ENCODE assay signal across 17 cellular contexts in the genomic region with DNA sequence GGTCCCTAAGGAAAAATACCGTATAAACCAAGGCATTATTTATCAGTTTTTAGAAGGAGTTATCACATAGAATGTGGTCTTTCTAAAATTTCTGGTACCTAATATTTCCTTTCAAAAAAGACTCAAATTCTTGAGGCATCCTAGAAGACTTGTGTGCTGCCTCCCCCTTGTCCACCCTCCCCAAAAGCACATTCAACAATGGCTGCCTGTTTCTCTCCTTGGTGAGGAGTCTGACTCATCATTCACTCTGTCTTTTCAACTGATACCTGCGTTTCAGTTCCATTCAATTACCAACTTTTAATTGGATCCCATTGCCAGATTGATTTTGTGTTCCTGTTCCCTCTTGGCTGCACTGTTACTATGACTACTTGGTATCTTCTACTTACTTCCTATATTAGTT.
DNase-seq lines count a peak whose midpoint lies in the region; ATAC-seq, FAIRE-seq and TF ChIP-seq lines count a peak whose summit lies in the region.
"Had no signal": no experiment of that assay in that cellular context is flagged by ENCODE, and none has a peak within 500 bp of the region (broad histone marks: within the 10 kb centered on the region; RNA-seq: fewer than 3 reads in every experiment).

No MANE protein-coding gene starts in this region.

- H3T11ph ChIP-seq in H9 (ENCODE audit: low read length), result no peak overlapping the region

- no peak for TF ChIP-seq RAD21 in GM12878 (IDR thresholded peaks at IDR 0.05; ENCODE audit: insufficient read depth, low read depth, low read length)

- H3K23me2 ChIP-seq in H9 (ENCODE audit: insufficient read length, low read depth, low read length, poor library complexity, severe bottlenecking), result no peaks in the 10 kb centered on the region

- BruUV-seq in GM12878 (replicated peaks; lab: Mats Ljungman, UMichigan), result no TSS peak

- H2AK5ac ChIP-seq in H9 (ENCODE audit: insufficient read length, low read length), result no peak overlapping the region

- H2AFZ ChIP-seq in H9 (ENCODE audit: low read length), result no peak overlapping the region
- no peak overlapping the region for H2AFZ ChIP-seq in GM12878 (ENCODE audit: control insufficient read depth, low read depth, low read length)

- TF ChIP-seq POLR2A in GM12878 (IDR thresholded peaks at IDR 0.05; ENCODE audit: low read depth, low read length), result no peak

- SMC1A ChIA-PET in GM12878 (lab: Charles Lee; ENCODE audit: uncharacterized antibody, unreplicated experiment), result interaction anchor here (0.8 to 3.0 kb wide), 7 partner anchors 9 to 211 kb away, joined by 3 to 18 read pairs (median 3); no protein-coding TSS in a partner anchor

- ATAC-seq in GM12878 (peak; percentile 45), GM19397 (IDR thresholded peaks at IDR 0.05; ENCODE audit: unreplicated experiment) (no peak)
- no peak for ATAC-seq in stimulated activated effector memory CD8-positive, alpha-beta T cell treated with anti-CD3 and anti-CD28 coated beads, Interleukin-12 subunit alpha, Interleukin-12 subunit beta, amount 100 ng/mL, for 72 hours

- intact Hi-C loops in activated naive CD4-positive, alpha-beta T cell treated with anti-CD3 and anti-CD28 coated beads for 36 hours (cut with micrococcal nuclease), result no loop called here
- intact Hi-C loops in GM12878 (cut with micrococcal nuclease; ENCODE audit: unreplicated experiment), result no loop called here

- H4K5ac ChIP-seq in H9 (ENCODE audit: insufficient read length, low read depth, low read length), result no peak overlapping the region

- no peak overlapping the region for H3K56ac ChIP-seq in H9 (ENCODE audit: insufficient read length, low read depth, low read length)

- peaks cover 1% of the 10 kb centered on the region; the same call in 1 of the 2 replicates for H3K79me2 ChIP-seq in H9 (ENCODE audit: insufficient read depth, low read length)
- H3K79me2 ChIP-seq in GM12878 (ENCODE audit: control insufficient read depth, insufficient read depth, low read length), result peaks cover 33% of the 10 kb centered on the region

- TF ChIP-seq CTCF in H9 (conservative IDR thresholded peaks at IDR 0.05), result no peak
- no peak for TF ChIP-seq CTCF in GM12878 (IDR thresholded peaks at IDR 0.05 in 2 of 3, conservative IDR thresholded peaks at IDR 0.05 in 1 of 3; ENCODE audit: control insufficient read depth in 2 of 3, extremely low read depth in 1 of 3, insufficient read depth in 1 of 3, low read depth in 3 of 3, low read length in 3 of 3)

- H3K14ac ChIP-seq in H9 (ENCODE audit: insufficient read depth, low read length), result no peak overlapping the region

- peak overlapping the region; percentile 60 for H3K27ac Mint-ChIP-seq in activated naive CD4-positive, alpha-beta T cell treated with anti-CD3 and anti-CD28 coated beads for 36 hours
- H3K27ac Mint-ChIP-seq in activated naive CD4-positive, alpha-beta T cell treated with anti-CD3 and anti-CD28 coated beads, Interleukin-2, amount 10 ng/mL, durations not matched to agents 7 days and 5 days, result no peak overlapping the region
- H3K27ac Mint-ChIP-seq in H9, result peak overlapping the region in 2 of 3 experiments; percentile 66 to 90; a peak in 5 of 7 replicates
- H3K27ac Mint-ChIP-seq in stimulated activated effector memory CD8-positive, alpha-beta T cell treated with anti-CD3 and anti-CD28 coated beads, Interleukin-12 subunit alpha, Interleukin-12 subunit beta, amount 100 ng/mL, for 72 hours, result peak overlapping the region; percentile 57

- H3K4me3 ChIP-seq in GM12878, result no peak overlapping the region
- H3K4me3 ChIP-seq: stomach had no signal

- no peak overlapping the region for H4K8ac ChIP-seq in H9 (replicated peaks; ENCODE audit: insufficient read length, low read depth, low read length)

- H3K36me3 Mint-ChIP-seq in activated naive CD4-positive, alpha-beta T cell treated with anti-CD3 and anti-CD28 coated beads for 36 hours (ENCODE audit: low read depth), result peaks cover 49% of the 10 kb centered on the region
- H3K36me3 Mint-ChIP-seq in activated naive CD4-positive, alpha-beta T cell treated with anti-CD3 and anti-CD28 coated beads, Interleukin-2, amount 10 ng/mL, durations not matched to agents 7 days and 5 days, result peaks cover 53% of the 10 kb centered on the region
- H3K36me3 Mint-ChIP-seq in H9 (ENCODE audit: insufficient read depth in 1 of 3, low read depth in 3 of 3), result peaks cover 11 to 69% (median 42%) of the 10 kb centered on the region in 3 experiments
- H3K36me3 Mint-ChIP-seq in stimulated activated effector memory CD8-positive, alpha-beta T cell treated with anti-CD3 and anti-CD28 coated beads, Interleukin-12 subunit alpha, Interleukin-12 subunit beta, amount 100 ng/mL, for 72 hours, result no peaks in the 10 kb centered on the region

- H3K4me1 ChIP-seq in H9 (ENCODE audit: insufficient read depth, low read length) (no peaks in the 10 kb centered on the region), GM12878 (ENCODE audit: control insufficient read depth, insufficient read depth, low read length) (peaks cover 4% of the 10 kb centered on the region; the same call in 1 of the 2 replicates)

- H3K9me3 Mint-ChIP-seq in activated naive CD4-positive, alpha-beta T cell treated with anti-CD3 and anti-CD28 coated beads for 36 hours, result no peaks in the 10 kb centered on the region
- no peaks in the 10 kb centered on the region for H3K9me3 Mint-ChIP-seq in activated naive CD4-positive, alpha-beta T cell treated with anti-CD3 and anti-CD28 coated beads, Interleukin-2, amount 10 ng/mL, durations not matched to agents 7 days and 5 days
- H3K9me3 Mint-ChIP-seq in H9, result no peaks in the 10 kb centered on the region
- no peaks in the 10 kb centered on the region for H3K9me3 Mint-ChIP-seq in stimulated activated effector memory CD8-positive, alpha-beta T cell treated with anti-CD3 and anti-CD28 coated beads, Interleukin-12 subunit alpha, Interleukin-12 subunit beta, amount 100 ng/mL, for 72 hours
- H3K9me3 Mint-ChIP-seq: activated CD4-positive, alpha-beta memory T cell treated with anti-CD3 and anti-CD28 coated beads for 36 hours; activated T-helper 1 cell treated with anti-CD3 and anti-CD28 coated beads, Interleukin-12 subunit alpha, Interleukin-12 subunit beta, Interleukin-2, Interleukin-4 antibody, amounts not matched to agents 30 ng/mL and 10 ng/mL and 1 ng/mL, durations not matched to agents 14 hours and 24 hours and 36 hours had no signal

- H2BK12ac ChIP-seq in H9 (ENCODE audit: insufficient read length, low read depth, low read length), result no peak overlapping the region

- H3K4me1 Mint-ChIP-seq in activated naive CD4-positive, alpha-beta T cell treated with anti-CD3 and anti-CD28 coated beads for 36 hours (ENCODE audit: low read depth), result peaks cover 66% of the 10 kb centered on the region
- peaks cover 18% of the 10 kb centered on the region for H3K4me1 Mint-ChIP-seq in activated naive CD4-positive, alpha-beta T cell treated with anti-CD3 and anti-CD28 coated beads, Interleukin-2, amount 10 ng/mL, durations not matched to agents 7 days and 5 days
- H3K4me1 Mint-ChIP-seq in H9, result peaks cover 57 to 80% of the 10 kb centered on the region in 2 experiments
- peaks cover 57% of the 10 kb centered on the region for H3K4me1 Mint-ChIP-seq in stimulated activated effector memory CD8-positive, alpha-beta T cell treated with anti-CD3 and anti-CD28 coated beads, Interleukin-12 subunit alpha, Interleukin-12 subunit beta, amount 100 ng/mL, for 72 hours

- no peak overlapping the region for H3K9ac ChIP-seq in H9 (ENCODE audit: extremely low read depth, insufficient read length, low read length)
- H3K9ac ChIP-seq in GM12878 (ENCODE audit: control insufficient read depth, insufficient read depth, low read length), result no peak overlapping the region

- H4K20me1 ChIP-seq in H9 (ENCODE audit: control insufficient read depth, insufficient read depth, insufficient read length) (no peaks in the 10 kb centered on the region), GM12878 (ENCODE audit: control insufficient read depth, insufficient read depth) (no peaks in the 10 kb centered on the region)

- no peak overlapping the region for H2BK5ac ChIP-seq in H9 (ENCODE audit: insufficient read length, low read length)

- no peak overlapping the region for H2BK120ac ChIP-seq in H9 (ENCODE audit: low read depth, low read length, poor library complexity, severe bottlenecking)

- no peak overlapping the region for H4K91ac ChIP-seq in H9 (ENCODE audit: insufficient read length, low read depth, low read length)

- H3K23ac ChIP-seq in H9 (ENCODE audit: insufficient read length, low read depth, low read length), result no peak overlapping the region

- TF ChIP-seq EP300 in GM12878 (IDR thresholded peaks at IDR 0.05; ENCODE audit: borderline replicate concordance in 1 of 2, control insufficient read depth in 1 of 2, low read depth in 2 of 2, low read length in 2 of 2), result no peak

- H3K9me3 ChIP-seq in H9 (ENCODE audit: control insufficient read depth, low read depth, low read length) (no peaks in the 10 kb centered on the region), GM12878 (replicated peaks; ENCODE audit: control insufficient read depth, insufficient read depth, low read length) (no peaks in the 10 kb centered on the region)
- H3K9me3 ChIP-seq: stomach had no signal

- H3K36me3 ChIP-seq in GM12878 (ENCODE audit: control insufficient read depth in 2 of 2, insufficient read depth in 2 of 2, low read length in 1 of 2), result peaks cover 10 to 34% of the 10 kb centered on the region in 2 experiments

- H3K4me3 Mint-ChIP-seq in activated naive CD4-positive, alpha-beta T cell treated with anti-CD3 and anti-CD28 coated beads for 36 hours, result no peak overlapping the region
- H3K4me3 Mint-ChIP-seq in activated naive CD4-positive, alpha-beta T cell treated with anti-CD3 and anti-CD28 coated beads, Interleukin-2, amount 10 ng/mL, durations not matched to agents 7 days and 5 days, result no peak overlapping the region
- no peak overlapping the region; a peak in 1 of 5 replicates for H3K4me3 Mint-ChIP-seq in H9
- H3K4me3 Mint-ChIP-seq in stimulated activated effector memory CD8-positive, alpha-beta T cell treated with anti-CD3 and anti-CD28 coated beads, Interleukin-12 subunit alpha, Interleukin-12 subunit beta, amount 100 ng/mL, for 72 hours, result no peak overlapping the region
- H3K4me3 Mint-ChIP-seq: activated CD4-positive, alpha-beta memory T cell treated with anti-CD3 and anti-CD28 coated beads for 36 hours; activated T-helper 1 cell treated with anti-CD3 and anti-CD28 coated beads, Interleukin-12 subunit alpha, Interleukin-12 subunit beta, Interleukin-2, Interleukin-4 antibody, amounts not matched to agents 30 ng/mL and 10 ng/mL and 1 ng/mL, durations not matched to agents 14 hours and 24 hours and 36 hours had no signal

- no CpG with 5 or more reads among the region's 2 CpGs for WGBS in H9 (ENCODE audit: extremely low coverage, insufficient read length, low lambda C conversion rate)
- WGBS in GM12878 (ENCODE audit: insufficient coverage, insufficient replicate concordance, low lambda C conversion rate, missing lambda C conversion rate), result 47% methylated on average over 2 of the region's 2 CpGs

- H2BK20ac ChIP-seq in H9 (ENCODE audit: low read depth, low read length, poor library complexity, severe bottlenecking), result no peak overlapping the region

- POLR2A ChIA-PET in GM12878 (lab: Charles Lee), result interaction anchor here (1.4 to 2.4 kb wide), 2 partner anchors 67 to 101 kb away, joined by 5 read pairs; a partner anchor contains a TSS

- H3K4me2 ChIP-seq in H9 (ENCODE audit: insufficient read depth, insufficient read length, low read length), result no peak overlapping the region
- H3K4me2 ChIP-seq in GM12878 (ENCODE audit: control insufficient read depth, insufficient read depth), result no peak overlapping the region

- CTCF ChIA-PET in activated naive CD4-positive, alpha-beta T cell treated with anti-CD3 and anti-CD28 coated beads for 36 hours (lab: Charles Lee), result interaction anchor here (0.5 to 1.3 kb wide), 3 partner anchors 29 to 159 kb away, joined by 3 to 6 read pairs (median 4); no protein-coding TSS in a partner anchor
- CTCF ChIA-PET in activated naive CD4-positive, alpha-beta T cell treated with anti-CD3 and anti-CD28 coated beads, Interleukin-2, amount 10 ng/mL, durations not matched to agents 7 days and 5 days (lab: Charles Lee), result interaction anchor here (1.0 kb wide), 1 partner anchor 9 kb away, joined by 4 read pairs; no protein-coding TSS in a partner anchor
- CTCF ChIA-PET in GM12878 (lab: Yijun Ruan, JAX), result interaction anchor here (0.7 to 1.1 kb wide), 3 partner anchors 8 to 22 kb away, joined by 3 to 4 read pairs (median 3); no protein-coding TSS in a partner anchor

- H3K18ac ChIP-seq in H9 (ENCODE audit: insufficient read length, low read depth, low read length), result no peak overlapping the region

- no peak overlapping the region for H3K27ac ChIP-seq in H9 (ENCODE audit: insufficient read length, low read depth, low read length)
- no peak overlapping the region for H3K27ac ChIP-seq in GM12878 (ENCODE audit: control insufficient read depth, insufficient read depth)
- H3K27ac ChIP-seq: stomach had no signal

- H3K27me3 ChIP-seq in H9 (ENCODE audit: insufficient read depth, low read length) (no peaks in the 10 kb centered on the region), GM12878 (replicated peaks in 1 of 2; ENCODE audit: control insufficient read depth in 2 of 2, insufficient read depth in 2 of 2, low read length in 1 of 2) (no peaks in the 10 kb centered on the region)
- H3K27me3 ChIP-seq: stomach had no signal

- no peak for FAIRE-seq in GM12878 (lab: Jason Lieb, UNC)
- FAIRE-seq: islet of Langerhans had no signal

- no peak overlapping the region for H3K4ac ChIP-seq in H9 (ENCODE audit: low read depth, low read length)

- in situ Hi-C loops in GM12878 (cut with MboI), result no loop called here

- no peaks in the 10 kb centered on the region for H3K79me1 ChIP-seq in H9 (ENCODE audit: insufficient read depth, low read depth, low read length, poor library complexity, severe bottlenecking)

- RAD21 ChIA-PET in GM12878 (lab: Charles Lee; ENCODE audit: unreplicated experiment), result no interaction called here

- H2BK15ac ChIP-seq in H9 (ENCODE audit: low read depth, low read length), result no peak overlapping the region

- DNase-seq in activated naive CD4-positive, alpha-beta T cell treated with anti-CD3 and anti-CD28 coated beads for 36 hours, result no peak
- no peak for DNase-seq in activated naive CD4-positive, alpha-beta T cell treated with anti-CD3 and anti-CD28 coated beads, Interleukin-2, amount 10 ng/mL, durations not matched to agents 7 days and 5 days
- DNase-seq in H9, result no peak
- DNase-seq in GM12878 (ENCODE audit: low read depth, low spot score), result no peak
- DNase-seq in stimulated activated effector memory CD8-positive, alpha-beta T cell treated with anti-CD3 and anti-CD28 coated beads, Interleukin-12 subunit alpha, Interleukin-12 subunit beta, amount 100 ng/mL, for 72 hours (ENCODE audit: low spot score in 2 of 2), result no peak
- no peak for DNase-seq in cerebellar nuclear complex (lab: John Stamatoyannopoulos, UW)
- no peak for DNase-seq in NCI-H510A treated with DMSO at 0.1 percent for 48 hours (lab: John Stamatoyannopoulos, UW)
- DNase-seq: activated CD4-positive, alpha-beta memory T cell treated with anti-CD3 and anti-CD28 coated beads for 36 hours; amygdala; mesenchymal stem cell; NCI-H1105; NCI-H748 treated with DMSO at 0.1 percent for 48 hours; retina; stomach had no signal

- H3K27me3 Mint-ChIP-seq in activated naive CD4-positive, alpha-beta T cell treated with anti-CD3 and anti-CD28 coated beads for 36 hours (ENCODE audit: low read depth), result no peaks in the 10 kb centered on the region
- H3K27me3 Mint-ChIP-seq in activated naive CD4-positive, alpha-beta T cell treated with anti-CD3 and anti-CD28 coated beads, Interleukin-2, amount 10 ng/mL, durations not matched to agents 7 days and 5 days, result no peaks in the 10 kb centered on the region
- no peaks in the 10 kb centered on the region for H3K27me3 Mint-ChIP-seq in H9 (ENCODE audit: low read depth)
- H3K27me3 Mint-ChIP-seq: activated CD4-positive, alpha-beta memory T cell treated with anti-CD3 and anti-CD28 coated beads for 36 hours had no signal
